1 cellular context compared by ENCODE assay signal in the genomic region with DNA sequence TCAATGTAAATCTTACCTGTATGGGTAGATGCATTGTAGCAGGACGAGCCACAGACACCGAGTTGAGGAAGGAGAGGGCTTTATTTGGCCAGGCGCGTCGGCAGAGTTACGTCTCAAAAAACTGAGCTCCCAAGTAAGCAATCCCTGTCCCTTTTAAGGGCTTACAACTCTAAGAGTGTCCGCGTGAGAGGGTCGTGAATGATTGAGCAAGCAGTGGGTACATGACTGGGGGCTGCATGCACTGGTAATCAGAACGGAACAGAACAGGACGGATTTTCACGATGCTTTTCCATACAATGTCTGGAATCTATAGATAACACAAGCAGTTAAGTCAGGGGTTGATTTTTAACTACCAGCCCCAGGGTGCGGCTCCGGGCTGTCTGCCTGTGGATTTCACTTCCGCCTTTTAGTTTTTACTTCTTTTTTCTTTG.
TF ChIP-seq lines count a peak whose summit lies in the region.

No MANE protein-coding gene starts in this region.

TF ChIP-seq in H1, 55 proteins besides CTCF, POLR2A, EP300 and RAD21:
- TF ChIP-seq SP1 (IDR thresholded peaks at IDR 0.05; ENCODE audit: low read depth, low read length): no peak
- TF ChIP-seq SP4 (IDR thresholded peaks at IDR 0.05; ENCODE audit: low read length): no peak
- no peak for TF ChIP-seq RXRA (IDR thresholded peaks at IDR 0.05; ENCODE audit: insufficient read depth, low read depth, low read length)
- TF ChIP-seq MAFK (IDR thresholded peaks at IDR 0.05; ENCODE audit: low read depth, low read length): no peak
